ENCODE assay signal across 8 cellular contexts in genomic region chr7:30159698-30160143, GRCh38. TPM values are rescaled to one million over a fixed set of nuclear protein-coding genes. Genes with fewer than 3 reads are reported as not detected.
DNase-seq lines count a peak whose midpoint lies in the region; ATAC-seq and TF ChIP-seq lines count a peak whose summit lies in the region.

No MANE protein-coding gene starts in this region.

- ATAC-seq in HG03432 (IDR thresholded peaks at IDR 0.05; ENCODE audit: unreplicated experiment) = no peak
- ATAC-seq in GM21526 (IDR thresholded peaks at IDR 0.05; ENCODE audit: low FRiP score, unreplicated experiment) = no peak

- TF ChIP-seq CTCF in GM06990 (IDR thresholded peaks at IDR 0.05; ENCODE audit: insufficient read depth, low read length, poor library complexity, severe bottlenecking) (peak; percentile 23), brain microvascular endothelial cell (IDR thresholded peaks at IDR 0.05; ENCODE audit: low read depth, low read length, missing control alignments) (peak; percentile 50)

- no peak overlapping the region for H3K27ac ChIP-seq in brain microvascular endothelial cell

- in situ Hi-C loops in brain microvascular endothelial cell (cut with HindIII; ENCODE audit: low pct_ligation_motif_present, low sequenced_read_pairs) = no loop called here

- DNase-seq in AG08396 (ENCODE audit: low spot score) (peak; percentile 24), GM06990 (ENCODE audit: extremely low read depth, insufficient read length) (peak; percentile 30), NCI-H748 (lab: John Stamatoyannopoulos, UW; ENCODE audit: unreplicated experiment) (peak; percentile 31), brain microvascular endothelial cell (peak; percentile 7), myocyte (ENCODE audit: low read depth) (peak; percentile 40), amniotic stem cell (lab: John Stamatoyannopoulos, UW) (no peak)

- H3K4me3 ChIP-seq in GM06990 (replicated peaks; ENCODE audit: low read depth, low read length) (no peak overlapping the region), brain microvascular endothelial cell (ENCODE audit: low read depth, low read length) (no peak overlapping the region)

- H3K36me3 ChIP-seq in GM06990 (ENCODE audit: control insufficient read depth, insufficient read depth, low read length) = no peaks in the 10 kb centered on the region
- H3K36me3 ChIP-seq in brain microvascular endothelial cell (replicated peaks) = no peaks in the 10 kb centered on the region

- no peaks in the 10 kb centered on the region; the same call in 1 of the 2 replicates for H3K27me3 ChIP-seq in GM06990 (replicated peaks; ENCODE audit: control insufficient read depth, insufficient read depth, low read length)
- no peaks in the 10 kb centered on the region for H3K27me3 ChIP-seq in brain microvascular endothelial cell (replicated peaks)

RNA-seq across cellular contexts. Expression of gene MTURN, which starts 24.9 kb away (rescaled TPM):
- total RNA-seq in myocyte = 40.5 and 41.9 TPM in 2 replicates
- 113 TPM for polyA plus RNA-seq in myocyte (2012)
